Comparison of ENCODE assay signal across 17 cellular contexts in genomic region chr21:45538381-45539045, GRCh38. TPM values are rescaled to one million over a fixed set of nuclear protein-coding genes. Genes with fewer than 3 reads are reported as not detected.
DNase-seq lines count a peak whose midpoint lies in the region; ATAC-seq and TF ChIP-seq lines count a peak whose summit lies in the region.
"Had no signal": no experiment of that assay in that cellular context is flagged by ENCODE, and none has a peak within 500 bp of the region (broad histone marks: within the 10 kb centered on the region; RNA-seq: fewer than 3 reads in every experiment).

No MANE protein-coding gene starts in this region.

- no peak overlapping the region for H3K27ac Mint-ChIP-seq in activated CD8-positive, alpha-beta memory T cell treated with anti-CD3 and anti-CD28 coated beads, Interleukin-2, amount 10 ng/mL, durations not matched to agents 7 days and 5 days
- H3K27ac Mint-ChIP-seq: activated CD4-positive, alpha-beta T cell treated with anti-CD3 and anti-CD28 coated beads, Interleukin-2, amount 10 ng/mL, durations not matched to agents 7 days and 5 days; CD4-positive, CD25-positive, alpha-beta regulatory T cell; dendritic cell treated with granulocyte-macrophage colony-stimulating factor and Interleukin-4, amounts not matched to agents 40 ng/mL and 50 ng/mL, for 4 days; T-helper 2 cell treated with Interferon-gamma antibody and Interleukin-4, amounts not matched to agents 5 μg/mL and 100 μg/mL, for 36 hours had no signal

- no peak for ATAC-seq in activated CD8-positive, alpha-beta memory T cell treated with anti-CD3 and anti-CD28 coated beads, Interleukin-2, amount 10 ng/mL, durations not matched to agents 7 days and 5 days
- ATAC-seq in left lung (no peak), GM18520 (IDR thresholded peaks at IDR 0.05; ENCODE audit: unreplicated experiment) (no peak)
- ATAC-seq: heart right ventricle had no signal

- H3K27me3 ChIP-seq in left lung (no peaks in the 10 kb centered on the region), tibial artery (no peaks in the 10 kb centered on the region)
- H3K27me3 ChIP-seq: esophagus muscularis mucosa, heart right ventricle had no signal

- H3K4me1 ChIP-seq in left lung (peaks cover 0 to 55% of the 10 kb centered on the region in 2 donors), tibial artery (peaks cover 0 to 23% (median 13%) of the 10 kb centered on the region in 4 donors)

- intact Hi-C loops in left lung (cut with DNase I) (no loop called here), tibial artery (cut with DNase I; ENCODE audit: low total_unique reads) (no loop called here)

- peaks cover 5% of the 10 kb centered on the region for H3K36me3 Mint-ChIP-seq in activated CD8-positive, alpha-beta memory T cell treated with anti-CD3 and anti-CD28 coated beads, Interleukin-2, amount 10 ng/mL, durations not matched to agents 7 days and 5 days
- H3K36me3 Mint-ChIP-seq: CD4-positive, CD25-positive, alpha-beta regulatory T cell had no signal

- H3K4me3 Mint-ChIP-seq in activated CD8-positive, alpha-beta memory T cell treated with anti-CD3 and anti-CD28 coated beads, Interleukin-2, amount 10 ng/mL, durations not matched to agents 7 days and 5 days = no peak overlapping the region
- H3K4me3 Mint-ChIP-seq: activated CD4-positive, alpha-beta T cell treated with anti-CD3 and anti-CD28 coated beads, Interleukin-2, amount 10 ng/mL, durations not matched to agents 7 days and 5 days; dendritic cell treated with granulocyte-macrophage colony-stimulating factor and Interleukin-4, amounts not matched to agents 40 ng/mL and 50 ng/mL, for 4 days; T-helper 2 cell treated with Interferon-gamma antibody and Interleukin-4, amounts not matched to agents 5 μg/mL and 100 μg/mL, for 36 hours had no signal

- H3K4me3 ChIP-seq in left lung = no peak overlapping the region
- no peak overlapping the region for H3K4me3 ChIP-seq in tibial artery
- H3K4me3 ChIP-seq: esophagus muscularis mucosa, heart right ventricle, prostate gland had no signal

- TF ChIP-seq CTCF in left lung (IDR thresholded peaks at IDR 0.05) (no peak), tibial artery (IDR thresholded peaks at IDR 0.05) (no peak)

- DNase-seq in activated CD8-positive, alpha-beta memory T cell treated with anti-CD3 and anti-CD28 coated beads for 24 hours = peak; percentile 55
- no peak for DNase-seq in activated CD8-positive, alpha-beta memory T cell treated with anti-CD3 and anti-CD28 coated beads, Interleukin-2, amount 10 ng/mL, durations not matched to agents 7 days and 5 days
- DNase-seq in activated CD8-positive, alpha-beta memory T cell treated with anti-CD3 and anti-CD28 coated beads, Interleukin-2, amount 50 U/mL, for 48 hours = peak; percentile 49
- peak; percentile 29 to 69 for DNase-seq in left lung
- peak; percentile 14 to 61 for DNase-seq in tibial artery
- no peak for DNase-seq in NCI-H446 (lab: John Stamatoyannopoulos, UW)
- no peak for DNase-seq in COR-L47 (lab: John Stamatoyannopoulos, UW)
- DNase-seq: activated CD4-positive, alpha-beta T cell treated with anti-CD3 and anti-CD28 coated beads, Interleukin-2, amount 10 ng/mL, durations not matched to agents 7 days and 5 days; CD4-positive, CD25-positive, alpha-beta regulatory T cell; kidney glomerular epithelial cell; NCI-H345 had no signal

- H3K9me3 Mint-ChIP-seq in activated CD8-positive, alpha-beta memory T cell treated with anti-CD3 and anti-CD28 coated beads, Interleukin-2, amount 10 ng/mL, durations not matched to agents 7 days and 5 days (ENCODE audit: low read depth) = no peaks in the 10 kb centered on the region
- H3K9me3 Mint-ChIP-seq: activated CD4-positive, alpha-beta T cell treated with anti-CD3 and anti-CD28 coated beads, Interleukin-2, amount 10 ng/mL, durations not matched to agents 7 days and 5 days; dendritic cell treated with granulocyte-macrophage colony-stimulating factor and Interleukin-4, amounts not matched to agents 40 ng/mL and 50 ng/mL, for 4 days; T-helper 2 cell treated with Interferon-gamma antibody and Interleukin-4, amounts not matched to agents 5 μg/mL and 100 μg/mL, for 36 hours had no signal

- H3K36me3 ChIP-seq in left lung (peaks cover 0 to 27% of the 10 kb centered on the region in 2 donors), tibial artery (no peaks in the 10 kb centered on the region)
- H3K36me3 ChIP-seq: esophagus muscularis mucosa, prostate gland had no signal

- H3K9me3 ChIP-seq in left lung (no peaks in the 10 kb centered on the region), tibial artery (no peaks in the 10 kb centered on the region)
- H3K9me3 ChIP-seq: esophagus muscularis mucosa, heart right ventricle, prostate gland had no signal

- CTCF ChIA-PET in activated CD8-positive, alpha-beta memory T cell treated with anti-CD3 and anti-CD28 coated beads, Interleukin-2, amount 10 ng/mL, durations not matched to agents 7 days and 5 days (lab: Charles Lee) = no interaction called here

- H3K27me3 Mint-ChIP-seq in activated CD8-positive, alpha-beta memory T cell treated with anti-CD3 and anti-CD28 coated beads, Interleukin-2, amount 10 ng/mL, durations not matched to agents 7 days and 5 days = no peaks in the 10 kb centered on the region
- H3K27me3 Mint-ChIP-seq: activated CD4-positive, alpha-beta T cell treated with anti-CD3 and anti-CD28 coated beads, Interleukin-2, amount 10 ng/mL, durations not matched to agents 7 days and 5 days; CD4-positive, CD25-positive, alpha-beta regulatory T cell; dendritic cell treated with granulocyte-macrophage colony-stimulating factor and Interleukin-4, amounts not matched to agents 40 ng/mL and 50 ng/mL, for 4 days had no signal

- H3K27ac ChIP-seq in left lung (no peak overlapping the region), tibial artery (no peak overlapping the region)
- H3K27ac ChIP-seq: esophagus muscularis mucosa, heart right ventricle, prostate gland had no signal

- peaks cover 19% of the 10 kb centered on the region for H3K4me1 Mint-ChIP-seq in activated CD8-positive, alpha-beta memory T cell treated with anti-CD3 and anti-CD28 coated beads, Interleukin-2, amount 10 ng/mL, durations not matched to agents 7 days and 5 days

RNA-seq across cellular contexts. Expression of gene SLC19A1, which starts 3.7 kb away (rescaled TPM):
- total RNA-seq in activated CD8-positive, alpha-beta memory T cell treated with anti-CD3 and anti-CD28 coated beads, Interleukin-2, amount 10 ng/mL, durations not matched to agents 7 days and 5 days = 10 to 100 TPM; 53.2 to 60.2 TPM
- 10 to 100 TPM; 32.7 to 50.4 TPM for total RNA-seq in left lung

Comparison
In these comparisons a context has a peak if more than half of its experiments do, and no peak if none do; other contexts are left out.
1. DNase-seq: peak in activated CD8-positive, alpha-beta memory T cell treated with anti-CD3 and anti-CD28 coated beads for 24 hours (single experiment), activated CD8-positive, alpha-beta memory T cell treated with anti-CD3 and anti-CD28 coated beads, Interleukin-2, amount 50 U/mL, for 48 hours (single experiment), left lung (2 of 2) and tibial artery (2 of 2); none in activated CD8-positive, alpha-beta memory T cell treated with anti-CD3 and anti-CD28 coated beads, Interleukin-2, amount 10 ng/mL, durations not matched to agents 7 days and 5 days (single experiment), NCI-H446 (0 of 2) and COR-L47 (single experiment).